ENCODE assay signal across 8 cellular contexts in genomic region chr5:96936431-96937221, GRCh38. TPM values are rescaled to one million over a fixed set of nuclear protein-coding genes. Genes with fewer than 3 reads are reported as not detected.
DNase-seq lines count a peak whose midpoint lies in the region; ATAC-seq and TF ChIP-seq lines count a peak whose summit lies in the region.

No MANE protein-coding gene starts in this region.

- ATAC-seq in GM19324 (IDR thresholded peaks at IDR 0.05; ENCODE audit: low FRiP score, unreplicated experiment) (peak; percentile 14), HG03457 (IDR thresholded peaks at IDR 0.05; ENCODE audit: unreplicated experiment) (peak; percentile 15)

- in situ Hi-C loops in astrocyte of the spinal cord (cut with HindIII; ENCODE audit: low sequenced_read_pairs): no loop called here

- no peaks in the 10 kb centered on the region; the same call in 1 of the 2 replicates for H3K9me3 ChIP-seq in BE2C

- peaks cover 3% of the 10 kb centered on the region; the same call in 1 of the 2 replicates for H3K4me1 ChIP-seq in BE2C

- no peaks in the 10 kb centered on the region for H3K27me3 ChIP-seq in BE2C

- H3K27ac ChIP-seq in skin epidermis: peak overlapping the region; percentile 89 to 100 (median 98)

- TF ChIP-seq CTCF in BE2C (IDR thresholded peaks at IDR 0.05; ENCODE audit: low read depth, low read length) (no peak), astrocyte of the spinal cord (IDR thresholded peaks at IDR 0.05; ENCODE audit: low read depth, low read length) (peak; percentile 3)

- DNase-seq in BE2C (peak; percentile 50), T-helper 22 cell (ENCODE audit: low read depth) (peak; percentile 24), astrocyte of the spinal cord (ENCODE audit: low read depth, low spot score) (peak; percentile 48), iPS-NIHi7 (ENCODE audit: extremely low spot score) (peak; percentile 15), NCI-H2171 treated with DMSO at 0.1 percent for 48 hours (lab: John Stamatoyannopoulos, UW) (no peak)

- H3K4me3 ChIP-seq in BE2C (ENCODE audit: low read depth, low read length) (peak overlapping the region; percentile 83), astrocyte of the spinal cord (ENCODE audit: low read depth, low read length) (peak overlapping the region; percentile 74), skin epidermis (peak overlapping the region; percentile 83 to 99 (median 95))

- H3K36me3 ChIP-seq in BE2C: no peaks in the 10 kb centered on the region

RNA-seq across cellular contexts. Expression of gene LNPEP, which starts 0.7 kb away (rescaled TPM):
- 4.8 TPM for polyA plus RNA-seq in BE2C (2012; ENCODE audit: insufficient read depth, insufficient read length, low read depth)
